In the genomic region with DNA sequence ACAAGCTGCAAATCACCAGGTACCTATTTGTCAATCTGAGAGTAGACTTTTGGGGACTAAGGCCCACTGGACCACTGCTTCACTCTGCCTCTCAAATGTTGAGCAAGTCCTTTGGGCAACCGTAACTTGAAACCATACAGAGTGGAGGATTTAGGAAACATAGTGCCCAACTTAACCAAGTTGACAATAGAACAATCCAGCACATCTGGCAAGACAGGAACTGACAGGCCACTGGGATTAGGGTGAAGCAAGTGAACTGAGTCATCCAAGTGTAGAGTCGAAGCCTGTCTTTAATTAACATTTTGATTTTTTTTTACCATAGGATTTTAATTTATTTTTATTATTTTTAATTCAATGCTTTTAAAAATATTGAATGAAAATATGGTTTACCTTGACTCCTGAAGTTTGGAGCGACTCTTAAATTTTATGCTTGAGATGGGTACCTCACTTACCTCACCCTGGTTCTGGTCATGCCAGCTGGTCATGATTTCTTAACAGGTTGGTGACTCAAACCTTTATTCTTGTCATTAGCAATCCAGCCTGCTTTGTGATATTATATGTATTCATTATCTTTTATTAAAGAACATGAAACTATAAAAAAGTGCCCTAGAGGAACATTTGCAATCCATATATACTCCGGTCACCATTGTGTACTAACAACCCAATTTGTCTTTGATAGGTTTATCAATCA, we compare ENCODE assay signal across 22 cellular contexts.
"Had no signal": no experiment of that assay in that cellular context is flagged by ENCODE, and none has a peak within 500 bp of the region (broad histone marks: within the 10 kb centered on the region; RNA-seq: fewer than 3 reads in every experiment).

No MANE protein-coding gene starts in this region.

- H3K9me3 Mint-ChIP-seq: activated CD4-positive, alpha-beta T cell treated with anti-CD3 and anti-CD28 coated beads, Interleukin-2, amount 10 ng/mL, durations not matched to agents 24 days and 14 days; brain; nephron had no signal

- ATAC-seq: activated CD8-positive, alpha-beta T cell treated with anti-CD3 and anti-CD28 coated beads for 36 hours; stimulated activated memory B cell treated with anti-CD40 and anti-IgM and Interleukin-4, amounts not matched to agents 10 μg/mL and 1 μg/mL and 100 μg/mL, for 72 hours; T-cell; upper lobe of right lung had no signal

- H3K27ac Mint-ChIP-seq: activated CD4-positive, alpha-beta T cell treated with anti-CD3 and anti-CD28 coated beads, Interleukin-2, amount 10 ng/mL, durations not matched to agents 24 days and 14 days; activated CD8-positive, alpha-beta T cell treated with anti-CD3 and anti-CD28 coated beads for 36 hours; activated naive CD4-positive, alpha-beta T cell treated with anti-CD3 and anti-CD28 coated beads for 36 hours; activated T-helper 2 cell treated with anti-CD3 and anti-CD28 coated beads, Interferon-gamma antibody, Interleukin-2, Interleukin-4, amounts not matched to agents 10 μg/mL and 5 μg/mL and 100 μg/mL, durations not matched to agents 14 hours and 24 hours and 36 hours; brain; nephron; stimulated activated memory B cell treated with anti-CD40 and anti-IgM and Interleukin-4, amounts not matched to agents 10 μg/mL and 1 μg/mL and 100 μg/mL, for 72 hours; T-cell had no signal

- H3K36me3 ChIP-seq: colonic mucosa, spleen, upper lobe of right lung had no signal

- H3K9me3 ChIP-seq: colonic mucosa, upper lobe of right lung had no signal

- H3K27ac ChIP-seq: colonic mucosa, spleen, upper lobe of right lung had no signal

- DNase-seq: activated CD4-positive, alpha-beta T cell treated with anti-CD3 and anti-CD28 coated beads, Interleukin-2, amount 10 ng/mL, durations not matched to agents 24 days and 14 days; activated CD8-positive, alpha-beta T cell treated with anti-CD3 and anti-CD28 coated beads for 36 hours; activated naive CD4-positive, alpha-beta T cell treated with anti-CD3 and anti-CD28 coated beads for 36 hours; activated T-cell treated with anti-CD3 and anti-CD28 coated beads, Interleukin-2, amount 50 U/mL, for 1 hour; anterior cingulate cortex; colonic mucosa; erythroblast; glutamatergic neuron; hypothalamus; midbrain; occipital lobe; retina; spleen; stimulated activated CD4-positive, alpha-beta T cell treated with anti-CD3 and anti-CD28 coated beads, Interleukin-4, amount 100 ng/mL, for 4 hours; T-cell; upper lobe of right lung had no signal

- H3K27me3 ChIP-seq: colonic mucosa, spleen, upper lobe of right lung had no signal

- H3K4me3 Mint-ChIP-seq: activated CD4-positive, alpha-beta T cell treated with anti-CD3 and anti-CD28 coated beads, Interleukin-2, amount 10 ng/mL, durations not matched to agents 24 days and 14 days; activated CD8-positive, alpha-beta T cell treated with anti-CD3 and anti-CD28 coated beads for 36 hours; activated naive CD4-positive, alpha-beta T cell treated with anti-CD3 and anti-CD28 coated beads for 36 hours; brain; central memory CD8-positive, alpha-beta T cell; nephron; stimulated activated memory B cell treated with anti-CD40 and anti-IgM and Interleukin-4, amounts not matched to agents 10 μg/mL and 1 μg/mL and 100 μg/mL, for 72 hours; T-cell had no signal

- H3K4me1 Mint-ChIP-seq: activated CD4-positive, alpha-beta T cell treated with anti-CD3 and anti-CD28 coated beads, Interleukin-2, amount 10 ng/mL, durations not matched to agents 24 days and 14 days; brain; central memory CD8-positive, alpha-beta T cell; nephron; stimulated activated memory B cell treated with anti-CD40 and anti-IgM and Interleukin-4, amounts not matched to agents 10 μg/mL and 1 μg/mL and 100 μg/mL, for 72 hours; T-cell had no signal

- H3K4me3 ChIP-seq: colonic mucosa, lung, spleen, upper lobe of right lung had no signal

- H3K27me3 Mint-ChIP-seq: activated CD4-positive, alpha-beta T cell treated with anti-CD3 and anti-CD28 coated beads, Interleukin-2, amount 10 ng/mL, durations not matched to agents 24 days and 14 days; activated CD8-positive, alpha-beta T cell treated with anti-CD3 and anti-CD28 coated beads for 36 hours; brain; central memory CD8-positive, alpha-beta T cell; stimulated activated memory B cell treated with anti-CD40 and anti-IgM and Interleukin-4, amounts not matched to agents 10 μg/mL and 1 μg/mL and 100 μg/mL, for 72 hours; T-cell had no signal

- H3K36me3 Mint-ChIP-seq: brain; stimulated activated memory B cell treated with anti-CD40 and anti-IgM and Interleukin-4, amounts not matched to agents 10 μg/mL and 1 μg/mL and 100 μg/mL, for 72 hours; T-cell had no signal

- H3K4me1 ChIP-seq: colonic mucosa, spleen, upper lobe of right lung had no signal
